7 cellular contexts compared by ENCODE assay signal in the genomic region with DNA sequence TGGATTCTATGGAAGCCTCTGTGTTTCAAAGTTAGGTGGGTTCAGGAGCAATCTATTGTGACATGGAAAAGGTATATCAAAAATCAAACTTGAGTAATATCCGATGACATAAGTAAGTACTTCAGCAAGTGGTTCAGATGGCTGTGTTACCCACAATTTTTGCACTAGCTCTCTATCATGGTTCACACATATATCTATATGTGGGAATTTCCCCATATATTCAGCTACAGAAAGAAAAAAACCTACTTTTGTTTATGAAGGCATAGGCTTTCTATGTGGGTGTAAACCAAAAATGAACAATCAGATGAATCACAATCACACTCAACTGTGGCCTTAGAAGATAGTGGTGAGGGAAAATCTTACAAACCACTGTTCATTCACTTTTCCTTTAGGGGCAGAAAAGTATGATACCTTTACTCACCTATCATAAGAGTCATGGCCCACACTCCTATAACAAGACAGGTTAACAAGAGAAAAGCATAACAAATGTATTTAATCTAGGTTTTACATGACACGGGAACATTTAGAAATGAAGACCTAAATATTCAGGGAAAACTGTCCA.
"Had no signal": no experiment of that assay in that cellular context is flagged by ENCODE, and none has a peak within 500 bp of the region (broad histone marks: within the 10 kb centered on the region; RNA-seq: fewer than 3 reads in every experiment).

No MANE protein-coding gene starts in this region.

- H3K4me1 Mint-ChIP-seq: IgD-negative memory B cell had no signal

- ATAC-seq: HCT116, HepG2 had no signal

- H3K27me3 Mint-ChIP-seq: IgD-negative memory B cell had no signal

- H3K27ac Mint-ChIP-seq: HFFc6, IgD-negative memory B cell had no signal

- H3K4me3 Mint-ChIP-seq: HFFc6, IgD-negative memory B cell had no signal

- H3K36me3 Mint-ChIP-seq: IgD-negative memory B cell had no signal

- DNase-seq: GM23248, GOT3, H7, HFFc6 had no signal
